ENCODE assay signal across 8 cellular contexts in the genomic region with DNA sequence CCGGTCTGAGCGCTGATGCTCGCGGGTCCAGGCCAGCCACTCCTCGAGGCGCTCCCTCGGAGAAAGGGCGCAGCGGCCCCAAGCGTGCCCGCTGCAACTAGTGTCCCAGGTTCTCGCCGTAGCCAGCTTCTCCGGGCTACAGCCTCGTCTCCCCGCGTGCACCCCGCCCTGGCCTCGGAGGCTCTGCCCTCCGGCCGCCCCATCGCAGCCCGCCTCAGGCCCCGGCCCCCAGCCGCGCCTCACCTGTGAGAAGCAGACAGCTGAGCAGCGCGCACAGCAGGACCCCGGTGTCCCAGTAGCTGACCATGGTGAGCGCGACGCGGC. TPM values are rescaled to one million over a fixed set of nuclear protein-coding genes. Genes with fewer than 3 reads are reported as not detected.
A peak's percentile ranks its signal among the peaks of the same experiment; 100 is the strongest.
DNase-seq lines count a peak whose midpoint lies in the region; ATAC-seq and TF ChIP-seq lines count a peak whose summit lies in the region.

No MANE protein-coding gene starts in this region.

- ATAC-seq in HG02623 (IDR thresholded peaks at IDR 0.05; ENCODE audit: unreplicated experiment) (peak; percentile 20), naive B cell (ENCODE audit: low read depth in 2 of 2) (peak; percentile 24 to 33), GM21447 (IDR thresholded peaks at IDR 0.05; ENCODE audit: unreplicated experiment) (no peak)

- H3K4me1 ChIP-seq in BE2C = peaks cover 7% of the 10 kb centered on the region

- H3K4me3 ChIP-seq in BE2C (ENCODE audit: low read depth, low read length) = peak overlapping the region; percentile 51

- TF ChIP-seq CTCF in BE2C (IDR thresholded peaks at IDR 0.05; ENCODE audit: low read depth, low read length) = no peak
- peak; percentile 19 for TF ChIP-seq CTCF in chondrocyte (IDR thresholded peaks at IDR 0.05)

- peak; percentile 19 for DNase-seq in BE2C
- DNase-seq in chondrocyte (ENCODE audit: low spot score) = no peak
- no peak for DNase-seq in naive B cell
- DNase-seq in inferior parietal cortex (ENCODE audit: extremely low spot score) = no peak
- DNase-seq in DMS79 treated with DMSO at 0.1 percent for 48 hours (lab: John Stamatoyannopoulos, UW) = no peak
- DNase-seq in glomerular visceral epithelial cell (ENCODE audit: extremely low spot score) = no peak

- no peaks in the 10 kb centered on the region for H3K9me3 ChIP-seq in BE2C

- H3K4me3 Mint-ChIP-seq in chondrocyte (ENCODE audit: unreplicated experiment) (peak overlapping the region; percentile 49), naive B cell (peak overlapping the region; percentile 74 to 86 (median 78))

- peaks cover 40% of the 10 kb centered on the region for H3K27me3 Mint-ChIP-seq in chondrocyte (ENCODE audit: low read depth)
- peaks cover 59 to 65% (median 62%) of the 10 kb centered on the region in 3 donors for H3K27me3 Mint-ChIP-seq in naive B cell

- H3K36me3 ChIP-seq in BE2C = no peaks in the 10 kb centered on the region

- H3K4me1 Mint-ChIP-seq in chondrocyte (ENCODE audit: low read depth) (peaks cover 11% of the 10 kb centered on the region), naive B cell (peaks cover 4 to 23% (median 16%) of the 10 kb centered on the region in 3 donors)

- H3K9me3 Mint-ChIP-seq in chondrocyte (ENCODE audit: low read depth) (no peaks in the 10 kb centered on the region), naive B cell (no peaks in the 10 kb centered on the region)

- H3K27ac Mint-ChIP-seq in chondrocyte (ENCODE audit: unreplicated experiment) (no peak overlapping the region), naive B cell (peak overlapping the region in 1 of 6 donors; percentile 30)

- H3K36me3 Mint-ChIP-seq in chondrocyte (ENCODE audit: low read depth) = no peaks in the 10 kb centered on the region
- H3K36me3 Mint-ChIP-seq in naive B cell = peaks cover 0 to 2% of the 10 kb centered on the region in 2 donors

- peaks cover 45% of the 10 kb centered on the region for H3K27me3 ChIP-seq in BE2C

RNA-seq across cellular contexts. Expression of gene FLT1, which starts 0.4 kb away (rescaled TPM):
- 0.79 TPM for polyA plus RNA-seq in BE2C (2012; ENCODE audit: insufficient read depth, insufficient read length, low read depth)
- 0.60 to 1.5 TPM (median 0.65 TPM) in 3 replicates for total RNA-seq in chondrocyte
- polyA plus RNA-seq in naive B cell (ENCODE audit: low read depth in 6 of 6) = 1 to 10 TPM; 1.3 to 4.2 (median 3.7) TPM
